ENCODE assay signal across 1 cellular context in genomic region chr17:35141681-35142466, GRCh38.
A peak's percentile ranks its signal among the peaks of the same experiment; 100 is the strongest.
TF ChIP-seq lines count a peak whose summit lies in the region.

Gene NLE1 (minus strand): TSS chr17:35142303. CDS start chr17:35142275, 28 bp downstream.

TF ChIP-seq in HepG2, 621 proteins besides CTCF, POLR2A, EP300 and RAD21 (continued from another document and continues in another):
- TF ChIP-seq AHDC1 (CRISPR knock-in tag; IDR thresholded peaks at IDR 0.05; ENCODE audit: borderline replicate concordance) (no peak), RNF2 (conservative IDR thresholded peaks at IDR 0.05; ENCODE audit: low read depth) (0 out of 2 replicates have a peak, but pooled peaks have one; percentile 44), ZNF773 (CRISPR knock-in tag; IDR thresholded peaks at IDR 0.05; ENCODE audit: borderline replicate concordance) (no peak), ZNF644 (CRISPR knock-in tag; IDR thresholded peaks at IDR 0.05; ENCODE audit: low read depth) (no peak), IRF9 (CRISPR knock-in tag; IDR thresholded peaks at IDR 0.05; ENCODE audit: borderline replicate concordance) (peak; percentile 68), PATZ1 (CRISPR knock-in tag; IDR thresholded peaks at IDR 0.05) (peak; percentile 71), ZNF576 (CRISPR knock-in tag; IDR thresholded peaks at IDR 0.05) (peak; percentile 68; the same call in 1 of the 2 replicates), POGZ (CRISPR knock-in tag; IDR thresholded peaks at IDR 0.05) (peak; percentile 98), MIER3 (CRISPR knock-in tag; IDR thresholded peaks at IDR 0.05; ENCODE audit: borderline replicate concordance) (0 out of 2 replicates have a peak, but pooled peaks have one; percentile 58), ZC3H4 (CRISPR knock-in tag; IDR thresholded peaks at IDR 0.05; ENCODE audit: borderline replicate concordance) (no peak), ZNF567 (CRISPR knock-in tag; IDR thresholded peaks at IDR 0.05; ENCODE audit: borderline replicate concordance) (0 out of 2 replicates have a peak, but pooled peaks have one; percentile 45), ZFP90 (CRISPR knock-in tag; IDR thresholded peaks at IDR 0.05; ENCODE audit: borderline replicate concordance) (peak; percentile 59), MXD3 (CRISPR knock-in tag; IDR thresholded peaks at IDR 0.05) (peak; percentile 97), GTF2F1 (IDR thresholded peaks at IDR 0.05; ENCODE audit: low read length) (no peak), ZNF432 (CRISPR knock-in tag; IDR thresholded peaks at IDR 0.05; ENCODE audit: borderline replicate concordance) (0 out of 2 replicates have a peak, but pooled peaks have one; percentile 74), PRDM15 (CRISPR knock-in tag; IDR thresholded peaks at IDR 0.05) (no peak), HOXA9 (CRISPR knock-in tag; IDR thresholded peaks at IDR 0.05; ENCODE audit: borderline replicate concordance) (0 out of 2 replicates have a peak, but pooled peaks have one; percentile 77), TCF7 (IDR thresholded peaks at IDR 0.05; ENCODE audit: low read depth) (no peak), ZNF816 (CRISPR knock-in tag; IDR thresholded peaks at IDR 0.05; ENCODE audit: borderline replicate concordance) (no peak), CENPT (CRISPR knock-in tag; IDR thresholded peaks at IDR 0.05; ENCODE audit: low read depth) (no peak), SOX6 (IDR thresholded peaks at IDR 0.05) (no peak), SOX6 (CRISPR knock-in tag; IDR thresholded peaks at IDR 0.05) (peak; percentile 55), ARID4A (CRISPR knock-in tag; IDR thresholded peaks at IDR 0.05; ENCODE audit: borderline replicate concordance) (peak; percentile 98), SAFB2 (CRISPR knock-in tag; IDR thresholded peaks at IDR 0.05; ENCODE audit: borderline replicate concordance, low read depth) (peak; percentile 78; the same call in 1 of the 2 replicates), SP5 (CRISPR knock-in tag; IDR thresholded peaks at IDR 0.05; ENCODE audit: borderline replicate concordance, low read depth) (peak; percentile 11; the same call in 1 of the 2 replicates), ZNF766 (CRISPR knock-in tag; IDR thresholded peaks at IDR 0.05; ENCODE audit: borderline replicate concordance) (peak; percentile 47; the same call in 1 of the 2 replicates), RFX1 (IDR thresholded peaks at IDR 0.05) (no peak), PLSCR1 (CRISPR knock-in tag; IDR thresholded peaks at IDR 0.05; ENCODE audit: borderline replicate concordance) (no peak), MAF1 (CRISPR knock-in tag; IDR thresholded peaks at IDR 0.05; ENCODE audit: borderline replicate concordance) (no peak), RBM22 (optimal IDR thresholded peaks at IDR 0.05; ENCODE audit: low read length) (peak; percentile 60), KDM6A (CRISPR knock-in tag; IDR thresholded peaks at IDR 0.05; ENCODE audit: low read depth) (no peak), ZFP37 (CRISPR knock-in tag; IDR thresholded peaks at IDR 0.05; ENCODE audit: borderline replicate concordance) (0 out of 2 replicates have a peak, but pooled peaks have one; percentile 62), ZMAT5 (CRISPR knock-in tag; IDR thresholded peaks at IDR 0.05; ENCODE audit: borderline replicate concordance, low read depth) (no peak), ZBTB37 (CRISPR knock-in tag; IDR thresholded peaks at IDR 0.05) (no peak), NR2C2 (CRISPR knock-in tag; IDR thresholded peaks at IDR 0.05; ENCODE audit: borderline replicate concordance) (peak; percentile 79; the same call in 1 of the 2 replicates), NKX3-1 (CRISPR knock-in tag; IDR thresholded peaks at IDR 0.05) (peak; percentile 76; the same call in 1 of the 2 replicates), ARID2 (CRISPR knock-in tag; IDR thresholded peaks at IDR 0.05; ENCODE audit: borderline replicate concordance) (0 out of 2 replicates have a peak, but pooled peaks have one; percentile 47), KAT8 (CRISPR knock-in tag; IDR thresholded peaks at IDR 0.05) (peak; percentile 90)
